16 cellular contexts compared by ENCODE assay signal in genomic region chr3:152128356-152128755, GRCh38.
A peak's percentile ranks its signal among the peaks of the same experiment; 100 is the strongest.
DNase-seq lines count a peak whose midpoint lies in the region; ATAC-seq and TF ChIP-seq lines count a peak whose summit lies in the region.
"Had no signal": no experiment of that assay in that cellular context is flagged by ENCODE, and none has a peak within 500 bp of the region (broad histone marks: within the 10 kb centered on the region; RNA-seq: fewer than 3 reads in every experiment).

No MANE protein-coding gene starts in this region.

- no peaks in the 10 kb centered on the region for H3K9me2 ChIP-seq in SK-N-SH

- no peaks in the 10 kb centered on the region for H3K27me3 ChIP-seq in SK-N-SH (ENCODE audit: insufficient read depth)

- H3K9me3 Mint-ChIP-seq in activated T-helper 17 cell treated with anti-CD3 and anti-CD28 coated beads, Interleukin-2, amount 50 U/mL, for 72 hours = no peaks in the 10 kb centered on the region
- H3K9me3 Mint-ChIP-seq in glutamatergic neuron (ENCODE audit: unreplicated experiment) = no peaks in the 10 kb centered on the region
- H3K9me3 Mint-ChIP-seq: CD4-positive, alpha-beta memory T cell; GM23338 had no signal

- H3K36me3 ChIP-seq in SK-N-SH (replicated peaks in 1 of 2; ENCODE audit: control insufficient read depth in 1 of 2, insufficient read depth in 2 of 2, low read length in 1 of 2) = no peaks in the 10 kb centered on the region

- no peaks in the 10 kb centered on the region for H3K36me3 Mint-ChIP-seq in activated T-helper 17 cell treated with anti-CD3 and anti-CD28 coated beads, Interleukin-2, amount 50 U/mL, for 72 hours (ENCODE audit: low read depth)
- H3K36me3 Mint-ChIP-seq in glutamatergic neuron (ENCODE audit: unreplicated experiment) = no peaks in the 10 kb centered on the region
- H3K36me3 Mint-ChIP-seq: CD4-positive, alpha-beta memory T cell had no signal

- H3K79me2 ChIP-seq in SK-N-SH (ENCODE audit: insufficient read depth) = no peaks in the 10 kb centered on the region

- peak overlapping the region; percentile 12; the same call in 1 of the 2 replicates for H2AFZ ChIP-seq in SK-N-SH (ENCODE audit: low read depth)
- H2AFZ ChIP-seq: GM23338 had no signal

- CTCF ChIA-PET in SK-N-SH (lab: Yijun Ruan, JAX) = no interaction called here

- H3K27ac ChIP-seq in SK-N-SH (ENCODE audit: low read depth in 2 of 2, low read length in 1 of 2) = peak overlapping the region; percentile 56 to 64; a peak in 3 of 4 replicates
- H3K27ac ChIP-seq: C4-2B had no signal

- H3K27me3 Mint-ChIP-seq in activated T-helper 17 cell treated with anti-CD3 and anti-CD28 coated beads, Interleukin-2, amount 50 U/mL, for 72 hours = no peaks in the 10 kb centered on the region
- H3K27me3 Mint-ChIP-seq in glutamatergic neuron (ENCODE audit: unreplicated experiment) = no peaks in the 10 kb centered on the region
- H3K27me3 Mint-ChIP-seq: B cell; CD4-positive, alpha-beta memory T cell had no signal

- POLR2A ChIA-PET in SK-N-SH (lab: Yijun Ruan, JAX) = no interaction called here

- no peak for ATAC-seq in activated T-helper 17 cell treated with anti-CD3 and anti-CD28 coated beads, Interleukin-2, amount 50 U/mL, for 72 hours (replicated peaks)
- ATAC-seq: GM23338 had no signal

- H3K4me1 Mint-ChIP-seq in activated T-helper 17 cell treated with anti-CD3 and anti-CD28 coated beads, Interleukin-2, amount 50 U/mL, for 72 hours = peaks cover 6% of the 10 kb centered on the region
- H3K4me1 Mint-ChIP-seq in glutamatergic neuron (ENCODE audit: low read depth, unreplicated experiment) = no peaks in the 10 kb centered on the region
- H3K4me1 Mint-ChIP-seq: B cell, GM23338 had no signal

- no peak overlapping the region for H3K4me3 ChIP-seq in SK-N-SH (ENCODE audit: low read depth in 2 of 2, low read length in 1 of 2)
- no peak overlapping the region for H3K4me3 ChIP-seq in fibroblast of mammary gland (ENCODE audit: control insufficient read depth, low read depth, low read length)
- H3K4me3 ChIP-seq: GM23338 had no signal

- no peak overlapping the region for H3K27ac Mint-ChIP-seq in activated T-helper 17 cell treated with anti-CD3 and anti-CD28 coated beads, Interleukin-2, amount 50 U/mL, for 72 hours
- no peak overlapping the region for H3K27ac Mint-ChIP-seq in glutamatergic neuron (ENCODE audit: unreplicated experiment)
- H3K27ac Mint-ChIP-seq: B cell; CD4-positive, alpha-beta memory T cell; GM23338 had no signal

- no peak for TF ChIP-seq RAD21 in SK-N-SH (IDR thresholded peaks at IDR 0.05; ENCODE audit: low read length)

- no peak overlapping the region for H3K4me3 Mint-ChIP-seq in activated T-helper 17 cell treated with anti-CD3 and anti-CD28 coated beads, Interleukin-2, amount 50 U/mL, for 72 hours
- H3K4me3 Mint-ChIP-seq in glutamatergic neuron (ENCODE audit: unreplicated experiment) = no peak overlapping the region
- H3K4me3 Mint-ChIP-seq: B cell; CD4-positive, alpha-beta memory T cell; GM23338 had no signal

- TF ChIP-seq EP300 in SK-N-SH (IDR thresholded peaks at IDR 0.05; ENCODE audit: borderline replicate concordance in 1 of 2, low read depth in 1 of 2, low read length in 1 of 2) = peak in 1 of 2 experiments; percentile 67; a peak in 1 of 4 replicates

- H3K9me3 ChIP-seq in SK-N-SH = no peaks in the 10 kb centered on the region

- DNase-seq in AG09319 (ENCODE audit: extremely low read depth, low read depth) = peak; percentile 49
- DNase-seq in GM04504 (ENCODE audit: low read depth) = peak; percentile 10
- no peak for DNase-seq in SK-N-SH
- DNase-seq in fibroblast of mammary gland (ENCODE audit: low read depth) = peak; percentile 52
- no peak for DNase-seq in activated CD4-positive, alpha-beta T cell treated with anti-CD3 and anti-CD28 coated beads for 4 hours
- DNase-seq in NCI-H146 treated with DMSO at 0.1 percent for 48 hours (lab: John Stamatoyannopoulos, UW; ENCODE audit: unreplicated experiment) = no peak
- DNase-seq in glutamatergic neuron = no peak
- DNase-seq: 8988T; CD4-positive, alpha-beta memory T cell; DMS79; GDM1; H7 had no signal

- no peaks in the 10 kb centered on the region for H4K20me1 ChIP-seq in SK-N-SH (ENCODE audit: insufficient read depth)

- no peaks in the 10 kb centered on the region; a peak in 1 of 4 replicates for H3K4me1 ChIP-seq in SK-N-SH (ENCODE audit: control insufficient read depth in 1 of 2, insufficient read depth in 2 of 2, low read depth in 1 of 2, low read length in 1 of 2)

- WGBS in SK-N-SH (ENCODE audit: low lambda C conversion rate) = 23% methylated on average over 1 of the region's 1 CpG

- TF ChIP-seq CTCF in AG09319 (IDR thresholded peaks at IDR 0.05; ENCODE audit: low read depth, low read length) (no peak), SK-N-SH (IDR thresholded peaks at IDR 0.05) (no peak), fibroblast of mammary gland (conservative IDR thresholded peaks at IDR 0.05; ENCODE audit: control insufficient read depth, insufficient read depth, low read depth, low read length) (no peak), glutamatergic neuron (IDR thresholded peaks at IDR 0.05; ENCODE audit: partially characterized antibody, unreplicated experiment) (no peak)

- H3K4me2 ChIP-seq in SK-N-SH = peak overlapping the region; percentile 21; the same call in 1 of the 2 replicates
- H3K4me2 ChIP-seq: GM23338 had no signal

- H3K9ac ChIP-seq in SK-N-SH = no peak overlapping the region; the same call in 1 of the 2 replicates

- peaks cover 10% of the 10 kb centered on the region for H3F3A ChIP-seq in SK-N-SH (replicated peaks; ENCODE audit: insufficient read depth)

TF ChIP-seq in SK-N-SH, 30 proteins besides CTCF, POLR2A, EP300 and RAD21 (continues in another document):
- no peak for TF ChIP-seq REST (IDR thresholded peaks at IDR 0.05; ENCODE audit: low read depth, low read length)
- TF ChIP-seq JUND (IDR thresholded peaks at IDR 0.05) = peak; percentile 16; the same call in 1 of the 2 replicates
- TF ChIP-seq, protein P1, sequence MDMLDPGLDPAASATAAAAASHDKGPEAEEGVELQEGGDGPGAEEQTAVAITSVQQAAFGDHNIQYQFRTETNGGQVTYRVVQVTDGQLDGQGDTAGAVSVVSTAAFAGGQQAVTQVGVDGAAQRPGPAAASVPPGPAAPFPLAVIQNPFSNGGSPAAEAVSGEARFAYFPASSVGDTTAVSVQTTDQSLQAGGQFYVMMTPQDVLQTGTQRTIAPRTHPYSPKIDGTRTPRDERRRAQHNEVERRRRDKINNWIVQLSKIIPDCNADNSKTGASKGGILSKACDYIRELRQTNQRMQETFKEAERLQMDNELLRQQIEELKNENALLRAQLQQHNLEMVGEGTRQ (IDR thresholded peaks at IDR 0.05; ENCODE audit: borderline replicate concordance, low read depth, low read length) = no peak
- TF ChIP-seq EZH2phosphoT487 (IDR thresholded peaks at IDR 0.05; ENCODE audit: borderline replicate concordance, low read depth) = no peak
- TF ChIP-seq TEAD4 (IDR thresholded peaks at IDR 0.05; ENCODE audit: borderline replicate concordance, insufficient read depth) = peak; percentile 33; the same call in 1 of the 2 replicates
- no peak for TF ChIP-seq TAF1 (IDR thresholded peaks at IDR 0.05; ENCODE audit: borderline replicate concordance, low read depth, low read length)
- TF ChIP-seq RCOR1 (IDR thresholded peaks at IDR 0.05; ENCODE audit: low read length) = no peak
- no peak; the same call in 1 of the 2 replicates for TF ChIP-seq RXRA (IDR thresholded peaks at IDR 0.05; ENCODE audit: borderline replicate concordance, low read depth)
- no peak for TF ChIP-seq GATA2 (CRISPR knock-in tag; IDR thresholded peaks at IDR 0.05)
- TF ChIP-seq, protein P2, sequence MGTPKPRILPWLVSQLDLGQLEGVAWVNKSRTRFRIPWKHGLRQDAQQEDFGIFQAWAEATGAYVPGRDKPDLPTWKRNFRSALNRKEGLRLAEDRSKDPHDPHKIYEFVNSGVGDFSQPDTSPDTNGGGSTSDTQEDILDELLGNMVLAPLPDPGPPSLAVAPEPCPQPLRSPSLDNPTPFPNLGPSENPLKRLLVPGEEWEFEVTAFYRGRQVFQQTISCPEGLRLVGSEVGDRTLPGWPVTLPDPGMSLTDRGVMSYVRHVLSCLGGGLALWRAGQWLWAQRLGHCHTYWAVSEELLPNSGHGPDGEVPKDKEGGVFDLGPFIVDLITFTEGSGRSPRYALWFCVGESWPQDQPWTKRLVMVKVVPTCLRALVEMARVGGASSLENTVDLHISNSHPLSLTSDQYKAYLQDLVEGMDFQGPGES (IDR thresholded peaks at IDR 0.05; ENCODE audit: low read depth, low read length) = no peak
- peak; percentile 64; the same call in 1 of the 2 replicates for TF ChIP-seq NFIC (IDR thresholded peaks at IDR 0.05; ENCODE audit: borderline replicate concordance)
- peak; percentile 34; the same call in 1 of the 2 replicates for TF ChIP-seq FOXM1 (IDR thresholded peaks at IDR 0.05; ENCODE audit: low read depth)
- TF ChIP-seq NRF1 (IDR thresholded peaks at IDR 0.05; ENCODE audit: low read depth, low read length) = no peak
- TF ChIP-seq GABPA (IDR thresholded peaks at IDR 0.05; ENCODE audit: low read depth) = no peak
- TF ChIP-seq YY1 (IDR thresholded peaks at IDR 0.05; ENCODE audit: low read depth) = no peak
- no peak for TF ChIP-seq SIN3A (IDR thresholded peaks at IDR 0.05; ENCODE audit: borderline replicate concordance, low read depth, low read length)
- TF ChIP-seq RFX5 (IDR thresholded peaks at IDR 0.05; ENCODE audit: low read length) = no peak

Comparison
In these comparisons a context has a peak if more than half of its experiments do, and no peak if none do; other contexts are left out.
1. DNase-seq: peak in AG09319 (single experiment), GM04504 (single experiment) and fibroblast of mammary gland (single experiment); none in SK-N-SH (single experiment), activated CD4-positive, alpha-beta T cell treated with anti-CD3 and anti-CD28 coated beads for 4 hours (0 of 2), NCI-H146 treated with DMSO at 0.1 percent for 48 hours (single experiment) and glutamatergic neuron (single experiment).